ENCODE assay signal across 1 cellular context in the genomic region with DNA sequence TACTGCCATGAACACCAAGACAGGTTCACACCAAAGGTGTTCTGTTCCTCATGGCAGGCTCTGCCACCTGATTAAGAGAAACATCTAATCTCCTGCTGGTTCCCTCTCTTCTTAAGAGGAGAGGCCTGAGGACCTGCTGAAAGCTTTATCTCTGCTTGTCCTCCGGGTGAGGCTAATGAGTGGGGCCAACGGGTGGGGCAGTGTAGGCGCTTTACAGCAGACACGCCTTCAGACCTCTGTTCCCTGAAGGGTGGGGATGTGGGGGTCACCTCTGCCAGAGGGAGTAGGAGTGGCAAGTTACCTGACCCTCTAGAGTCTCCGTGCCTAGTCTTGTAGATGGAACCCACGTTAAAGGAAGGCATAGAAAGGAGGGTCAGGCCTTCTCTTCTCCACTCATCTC.
TF ChIP-seq lines count a peak whose summit lies in the region.

No MANE protein-coding gene starts in this region.

TF ChIP-seq in K562, 482 proteins besides CTCF, POLR2A, EP300 and RAD21:
- TF ChIP-seq TCF15 (CRISPR knock-in tag; IDR thresholded peaks at IDR 0.05) (no peak), MEIS2 (IDR thresholded peaks at IDR 0.05; ENCODE audit: partially characterized antibody) (peak; percentile 85), GATAD2B (IDR thresholded peaks at IDR 0.05; ENCODE audit: borderline replicate concordance) (no peak), YY1 (IDR thresholded peaks at IDR 0.05; ENCODE audit: borderline replicate concordance in 1 of 3, control insufficient read depth in 1 of 3, extremely low read depth in 1 of 3, insufficient read depth in 3 of 3, insufficient read length in 1 of 3, insufficient replicate concordance in 2 of 3, low read depth in 1 of 3, low read length in 2 of 3) (no peak), MYNN (IDR thresholded peaks at IDR 0.05) (no peak), MYNN (CRISPR knock-in tag; IDR thresholded peaks at IDR 0.05) (no peak), DPF2 (IDR thresholded peaks at IDR 0.05) (peak; percentile 31; the same call in 1 of the 2 replicates), ZNF764 (CRISPR knock-in tag; IDR thresholded peaks at IDR 0.05; ENCODE audit: low read depth) (no peak), ZNF263 (CRISPR knock-in tag; IDR thresholded peaks at IDR 0.05; ENCODE audit: borderline replicate concordance) (no peak), TBP (optimal IDR thresholded peaks at IDR 0.05; ENCODE audit: low read depth, low read length) (peak; percentile 20), GTF3C2 (IDR thresholded peaks at IDR 0.05; ENCODE audit: borderline replicate concordance, extremely low read depth, insufficient read length) (no peak), HDAC2 (IDR thresholded peaks at IDR 0.05) (0 out of 2 replicates have a peak, but pooled peaks have one; percentile 14), TRIM24 (IDR thresholded peaks at IDR 0.05) (no peak), RB1 (IDR thresholded peaks at IDR 0.05; ENCODE audit: low read depth) (no peak), CTBP1 (IDR thresholded peaks at IDR 0.05; ENCODE audit: borderline replicate concordance) (peak; percentile 42; the same call in 1 of the 2 replicates), ZNF277 (CRISPR knock-in tag; IDR thresholded peaks at IDR 0.05; ENCODE audit: borderline replicate concordance) (no peak), CHD2 (IDR thresholded peaks at IDR 0.05; ENCODE audit: low read depth, low read length) (no peak), ZNF592 (IDR thresholded peaks at IDR 0.05) (peak; percentile 31; the same call in 1 of the 2 replicates), HMG20A (CRISPR knock-in tag; conservative IDR thresholded peaks at IDR 0.05) (no peak), TEAD4 (IDR thresholded peaks at IDR 0.05; ENCODE audit: low read length) (0 out of 2 replicates have a peak, but pooled peaks have one; percentile 12), TEAD4 (CRISPR knock-in tag; IDR thresholded peaks at IDR 0.05; ENCODE audit: borderline replicate concordance) (no peak), GTF2E2 (tag; IDR thresholded peaks at IDR 0.05) (no peak), CBFA2T3 (IDR thresholded peaks at IDR 0.05) (peak; percentile 47), RCOR1 (IDR thresholded peaks at IDR 0.05; ENCODE audit: borderline replicate concordance in 1 of 2, low read depth in 2 of 2, low read length in 2 of 2) (peak in 1 of 2 experiments; percentile 19; a peak in 1 of 4 replicates), ZBED1 (IDR thresholded peaks at IDR 0.05) (no peak), ARID1B (IDR thresholded peaks at IDR 0.05) (0 out of 2 replicates have a peak, but pooled peaks have one; percentile 33), NFATC3 (IDR thresholded peaks at IDR 0.05) (no peak), ZNF24 (IDR thresholded peaks at IDR 0.05) (no peak), TCFL5 (CRISPR knock-in tag; conservative IDR thresholded peaks at IDR 0.05) (no peak), VEZF1 (CRISPR knock-in tag; IDR thresholded peaks at IDR 0.05) (peak; percentile 56), FOXK1 (CRISPR knock-in tag; IDR thresholded peaks at IDR 0.05; ENCODE audit: borderline replicate concordance) (no peak)
- TF ChIP-seq, protein P1, sequence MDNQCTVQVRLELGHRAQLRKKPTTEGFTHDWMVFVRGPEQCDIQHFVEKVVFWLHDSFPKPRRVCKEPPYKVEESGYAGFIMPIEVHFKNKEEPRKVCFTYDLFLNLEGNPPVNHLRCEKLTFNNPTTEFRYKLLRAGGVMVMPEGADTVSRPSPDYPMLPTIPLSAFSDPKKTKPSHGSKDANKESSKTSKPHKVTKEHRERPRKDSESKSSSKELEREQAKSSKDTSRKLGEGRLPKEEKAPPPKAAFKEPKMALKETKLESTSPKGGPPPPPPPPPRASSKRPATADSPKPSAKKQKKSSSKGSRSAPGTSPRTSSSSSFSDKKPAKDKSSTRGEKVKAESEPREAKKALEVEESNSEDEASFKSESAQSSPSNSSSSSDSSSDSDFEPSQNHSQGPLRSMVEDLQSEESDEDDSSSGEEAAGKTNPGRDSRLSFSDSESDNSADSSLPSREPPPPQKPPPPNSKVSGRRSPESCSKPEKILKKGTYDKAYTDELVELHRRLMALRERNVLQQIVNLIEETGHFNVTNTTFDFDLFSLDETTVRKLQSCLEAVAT (IDR thresholded peaks at IDR 0.05) = no peak
- TF ChIP-seq, protein P2, sequence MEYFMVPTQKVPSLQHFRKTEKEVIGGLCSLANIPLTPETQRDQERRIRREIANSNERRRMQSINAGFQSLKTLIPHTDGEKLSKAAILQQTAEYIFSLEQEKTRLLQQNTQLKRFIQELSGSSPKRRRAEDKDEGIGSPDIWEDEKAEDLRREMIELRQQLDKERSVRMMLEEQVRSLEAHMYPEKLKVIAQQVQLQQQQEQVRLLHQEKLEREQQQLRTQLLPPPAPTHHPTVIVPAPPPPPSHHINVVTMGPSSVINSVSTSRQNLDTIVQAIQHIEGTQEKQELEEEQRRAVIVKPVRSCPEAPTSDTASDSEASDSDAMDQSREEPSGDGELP (CRISPR knock-in tag; IDR thresholded peaks at IDR 0.05; ENCODE audit: borderline replicate concordance) = 0 out of 2 replicates have a peak, but pooled peaks have one; percentile 16
- TF ChIP-seq, protein P3, sequence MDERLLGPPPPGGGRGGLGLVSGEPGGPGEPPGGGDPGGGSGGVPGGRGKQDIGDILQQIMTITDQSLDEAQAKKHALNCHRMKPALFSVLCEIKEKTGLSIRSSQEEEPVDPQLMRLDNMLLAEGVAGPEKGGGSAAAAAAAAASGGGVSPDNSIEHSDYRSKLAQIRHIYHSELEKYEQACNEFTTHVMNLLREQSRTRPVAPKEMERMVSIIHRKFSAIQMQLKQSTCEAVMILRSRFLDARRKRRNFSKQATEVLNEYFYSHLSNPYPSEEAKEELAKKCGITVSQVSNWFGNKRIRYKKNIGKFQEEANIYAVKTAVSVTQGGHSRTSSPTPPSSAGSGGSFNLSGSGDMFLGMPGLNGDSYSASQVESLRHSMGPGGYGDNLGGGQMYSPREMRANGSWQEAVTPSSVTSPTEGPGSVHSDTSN (CRISPR knock-in tag; IDR thresholded peaks at IDR 0.05; ENCODE audit: low read depth) = no peak
- TF ChIP-seq, protein P3 (tag; conservative IDR thresholded peaks at IDR 0.05; ENCODE audit: low read depth) = peak; percentile 78
- TF ChIP-seq, protein P4, sequence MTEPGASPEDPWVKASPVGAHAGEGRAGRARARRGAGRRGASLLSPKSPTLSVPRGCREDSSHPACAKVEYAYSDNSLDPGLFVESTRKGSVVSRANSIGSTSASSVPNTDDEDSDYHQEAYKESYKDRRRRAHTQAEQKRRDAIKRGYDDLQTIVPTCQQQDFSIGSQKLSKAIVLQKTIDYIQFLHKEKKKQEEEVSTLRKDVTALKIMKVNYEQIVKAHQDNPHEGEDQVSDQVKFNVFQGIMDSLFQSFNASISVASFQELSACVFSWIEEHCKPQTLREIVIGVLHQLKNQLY (CRISPR knock-in tag; conservative IDR thresholded peaks at IDR 0.05) = no peak
